In genomic region chr10:92735938-92736337, GRCh38 we compare ENCODE assay signal across 1 cellular context.
TF ChIP-seq lines count a peak whose summit lies in the region.

No MANE protein-coding gene starts in this region.

TF ChIP-seq in GM12878, 131 proteins besides CTCF, POLR2A, EP300 and RAD21:
- no peak for TF ChIP-seq BCLAF1 (IDR thresholded peaks at IDR 0.05)
- TF ChIP-seq POU2F2 (IDR thresholded peaks at IDR 0.05; ENCODE audit: borderline replicate concordance, low read depth, low read length): no peak
- peak; percentile 29 for TF ChIP-seq BCL3 (IDR thresholded peaks at IDR 0.05; ENCODE audit: borderline replicate concordance, insufficient read depth, low read depth, low read length, poor library complexity, severe bottlenecking)
TF ChIP-seq in GM12878: peak in this region for 1.
